1 cellular context compared by ENCODE assay signal in the genomic region with DNA sequence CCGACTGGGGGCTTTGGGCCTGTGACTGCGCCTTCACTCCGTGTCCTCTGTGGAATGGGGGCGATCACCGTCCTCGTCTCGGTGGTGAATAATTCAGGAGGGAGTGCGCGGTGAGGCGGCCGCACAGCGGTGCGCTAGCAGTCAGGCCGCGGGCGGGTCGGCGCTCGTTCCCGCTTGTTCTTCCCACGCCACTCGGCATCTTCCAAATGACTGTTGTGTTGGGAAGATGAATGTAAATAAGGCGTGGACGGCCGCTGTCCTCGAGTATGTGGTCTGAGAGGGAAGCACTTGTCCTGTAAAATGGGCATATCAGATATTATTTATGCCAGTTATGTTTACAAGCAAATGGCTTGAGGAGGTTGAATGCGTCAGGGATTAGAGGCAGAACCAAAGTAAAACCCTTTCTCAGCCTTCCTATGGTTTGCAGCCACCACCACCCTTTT.
TF ChIP-seq lines count a peak whose summit lies in the region.

No MANE protein-coding gene starts in this region.

TF ChIP-seq in HepG2, 621 proteins besides CTCF, POLR2A, EP300 and RAD21 (continued from another document):
- TF ChIP-seq, protein P1, sequence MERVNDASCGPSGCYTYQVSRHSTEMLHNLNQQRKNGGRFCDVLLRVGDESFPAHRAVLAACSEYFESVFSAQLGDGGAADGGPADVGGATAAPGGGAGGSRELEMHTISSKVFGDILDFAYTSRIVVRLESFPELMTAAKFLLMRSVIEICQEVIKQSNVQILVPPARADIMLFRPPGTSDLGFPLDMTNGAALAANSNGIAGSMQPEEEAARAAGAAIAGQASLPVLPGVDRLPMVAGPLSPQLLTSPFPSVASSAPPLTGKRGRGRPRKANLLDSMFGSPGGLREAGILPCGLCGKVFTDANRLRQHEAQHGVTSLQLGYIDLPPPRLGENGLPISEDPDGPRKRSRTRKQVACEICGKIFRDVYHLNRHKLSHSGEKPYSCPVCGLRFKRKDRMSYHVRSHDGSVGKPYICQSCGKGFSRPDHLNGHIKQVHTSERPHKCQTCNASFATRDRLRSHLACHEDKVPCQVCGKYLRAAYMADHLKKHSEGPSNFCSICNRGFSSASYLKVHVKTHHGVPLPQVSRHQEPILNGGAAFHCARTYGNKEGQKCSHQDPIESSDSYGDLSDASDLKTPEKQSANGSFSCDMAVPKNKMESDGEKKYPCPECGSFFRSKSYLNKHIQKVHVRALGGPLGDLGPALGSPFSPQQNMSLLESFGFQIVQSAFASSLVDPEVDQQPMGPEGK (CRISPR knock-in tag; IDR thresholded peaks at IDR 0.05), result peak; percentile 59; the same call in 1 of the 2 replicates
- TF ChIP-seq ZNF430 (CRISPR knock-in tag; IDR thresholded peaks at IDR 0.05) (0 out of 2 replicates have a peak, but pooled peaks have one; percentile 1), SRSF4 (IDR thresholded peaks at IDR 0.05; ENCODE audit: low read depth, low read length, poor library complexity, severe bottlenecking) (no peak), ZNF367 (CRISPR knock-in tag; IDR thresholded peaks at IDR 0.05; ENCODE audit: borderline replicate concordance) (no peak; the same call in 1 of the 2 replicates), TCF12 (IDR thresholded peaks at IDR 0.05) (no peak), TCF12 (CRISPR knock-in tag; IDR thresholded peaks at IDR 0.05) (no peak), ZNF781 (CRISPR knock-in tag; IDR thresholded peaks at IDR 0.05; ENCODE audit: borderline replicate concordance, not compliant biosample characterization) (peak; percentile 74), ZNF737 (CRISPR knock-in tag; IDR thresholded peaks at IDR 0.05; ENCODE audit: borderline replicate concordance) (no peak; the same call in 1 of the 2 replicates), ZNF362 (CRISPR knock-in tag; IDR thresholded peaks at IDR 0.05; ENCODE audit: borderline replicate concordance) (no peak)
TF ChIP-seq in HepG2: peak in this region for 62.
